Comparison of ENCODE assay signal across 21 cellular contexts in the genomic region with DNA sequence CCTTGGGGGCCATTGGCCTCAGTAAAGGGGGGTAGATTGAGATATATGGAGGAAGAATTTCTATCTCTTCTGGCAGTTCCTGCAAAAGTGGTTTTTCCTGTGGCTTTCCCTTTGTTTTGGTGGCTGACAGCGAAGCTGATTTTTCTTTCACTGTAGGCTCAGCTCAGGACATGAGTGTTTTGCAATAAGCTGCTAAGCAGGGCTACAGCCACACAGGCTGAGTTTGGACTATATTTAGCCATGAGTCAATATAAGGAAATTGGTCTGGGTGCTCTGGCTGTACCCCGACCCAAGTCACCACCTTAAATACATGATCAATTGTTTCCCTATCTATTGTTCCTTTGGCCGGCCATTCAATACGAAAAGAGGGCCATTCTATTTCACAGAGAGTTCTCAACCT.
A peak's percentile ranks its signal among the peaks of the same experiment; 100 is the strongest.
DNase-seq lines count a peak whose midpoint lies in the region; ATAC-seq, FAIRE-seq and TF ChIP-seq lines count a peak whose summit lies in the region.
"Had no signal": no experiment of that assay in that cellular context is flagged by ENCODE, and none has a peak within 500 bp of the region (broad histone marks: within the 10 kb centered on the region; RNA-seq: fewer than 3 reads in every experiment).

No MANE protein-coding gene starts in this region.

- CTCF ChIA-PET in activated CD8-positive, alpha-beta memory T cell treated with anti-CD3 and anti-CD28 coated beads, Interleukin-2, amount 10 ng/mL, durations not matched to agents 7 days and 5 days (lab: Charles Lee): no interaction called here

- peak overlapping the region in 5 of 11 experiments; percentile 15 to 62 (median 37); a peak in 8 of 22 replicates for H3K27ac ChIP-seq in BLaER1 treated with 17β-estradiol and CSF1 and Interleukin-3, amounts not matched to agents 10 nM and 100 nM
- H3K27ac ChIP-seq: breast epithelium, stomach, upper lobe of right lung had no signal

- H3K36me3 Mint-ChIP-seq in activated CD8-positive, alpha-beta memory T cell treated with anti-CD3 and anti-CD28 coated beads, Interleukin-2, amount 10 ng/mL, durations not matched to agents 7 days and 5 days: no peaks in the 10 kb centered on the region
- no peaks in the 10 kb centered on the region for H3K36me3 Mint-ChIP-seq in nephron progenitor cell (ENCODE audit: low read depth)
- H3K36me3 Mint-ChIP-seq: activated naive CD8-positive, alpha-beta T cell; CD4-positive, alpha-beta memory T cell had no signal

- TF ChIP-seq POLR2A in NB4 (IDR thresholded peaks at IDR 0.05; ENCODE audit: extremely low read depth, insufficient read length): no peak

- H4K20me1 ChIP-seq in BLaER1 treated with 17β-estradiol and CSF1 and Interleukin-3, amounts not matched to agents 10 nM and 100 nM: no peaks in the 10 kb centered on the region

- no peaks in the 10 kb centered on the region for H3K4me1 Mint-ChIP-seq in activated CD8-positive, alpha-beta memory T cell treated with anti-CD3 and anti-CD28 coated beads, Interleukin-2, amount 10 ng/mL, durations not matched to agents 7 days and 5 days
- no peaks in the 10 kb centered on the region for H3K4me1 Mint-ChIP-seq in nephron progenitor cell
- H3K4me1 Mint-ChIP-seq: CD4-positive, alpha-beta memory T cell; neural crest cell had no signal

- no peak overlapping the region; a peak in 1 of 20 replicates for H3K4me3 ChIP-seq in BLaER1 treated with 17β-estradiol and CSF1 and Interleukin-3, amounts not matched to agents 10 nM and 100 nM
- H3K4me3 ChIP-seq in NB4 (ENCODE audit: low read depth, low read length) (peak overlapping the region; percentile 41), bronchial epithelial cell (ENCODE audit: low read depth, low read length) (no peak overlapping the region)
- H3K4me3 ChIP-seq: breast epithelium, stomach, upper lobe of right lung had no signal

- peak; percentile 89 for DNase-seq in NB4 (ENCODE audit: low read depth)
- DNase-seq in bronchial epithelial cell (ENCODE audit: low read depth): peak; percentile 37
- peak; percentile 83 for DNase-seq in myocyte (ENCODE audit: low read depth)
- DNase-seq in activated CD8-positive, alpha-beta memory T cell treated with anti-CD3 and anti-CD28 coated beads, Interleukin-2, amount 10 ng/mL, durations not matched to agents 7 days and 5 days: no peak
- DNase-seq in nephron progenitor cell: no peak
- no peak for DNase-seq in AG08395 (ENCODE audit: low spot score)
- DNase-seq: activated T-cell treated with anti-CD3 and anti-CD28 coated beads, Interleukin-2, amount 50 U/mL, for 1 hour; CD4-positive, alpha-beta memory T cell; HFFc6; kidney; mesendoderm; NCI-H1092 treated with DMSO at 0.1 percent for 48 hours; NCI-H526; stomach; upper lobe of right lung had no signal

- H3K27me3 ChIP-seq in BLaER1 treated with 17β-estradiol and CSF1 and Interleukin-3, amounts not matched to agents 10 nM and 100 nM: no peaks in the 10 kb centered on the region
- no peaks in the 10 kb centered on the region for H3K27me3 ChIP-seq in bronchial epithelial cell (ENCODE audit: control insufficient read depth, insufficient read depth, low read length)
- H3K27me3 ChIP-seq: breast epithelium, stomach, upper lobe of right lung had no signal

- H3K27ac Mint-ChIP-seq in activated CD8-positive, alpha-beta memory T cell treated with anti-CD3 and anti-CD28 coated beads, Interleukin-2, amount 10 ng/mL, durations not matched to agents 7 days and 5 days: no peak overlapping the region
- H3K27ac Mint-ChIP-seq in nephron progenitor cell: no peak overlapping the region
- H3K27ac Mint-ChIP-seq: activated naive CD8-positive, alpha-beta T cell; CD4-positive, alpha-beta memory T cell; HFFc6 had no signal

- no peaks in the 10 kb centered on the region for H3K27me3 Mint-ChIP-seq in activated CD8-positive, alpha-beta memory T cell treated with anti-CD3 and anti-CD28 coated beads, Interleukin-2, amount 10 ng/mL, durations not matched to agents 7 days and 5 days
- no peaks in the 10 kb centered on the region for H3K27me3 Mint-ChIP-seq in nephron progenitor cell (ENCODE audit: low read depth, poor library complexity)
- H3K27me3 Mint-ChIP-seq: activated naive CD8-positive, alpha-beta T cell; CD4-positive, alpha-beta memory T cell had no signal

- peaks cover 7% of the 10 kb centered on the region for H3K9me3 Mint-ChIP-seq in activated CD8-positive, alpha-beta memory T cell treated with anti-CD3 and anti-CD28 coated beads, Interleukin-2, amount 10 ng/mL, durations not matched to agents 7 days and 5 days (ENCODE audit: low read depth)
- no peaks in the 10 kb centered on the region for H3K9me3 Mint-ChIP-seq in nephron progenitor cell
- H3K9me3 Mint-ChIP-seq: neural crest cell had no signal

- ATAC-seq in activated CD8-positive, alpha-beta memory T cell treated with anti-CD3 and anti-CD28 coated beads, Interleukin-2, amount 10 ng/mL, durations not matched to agents 7 days and 5 days: no peak
- ATAC-seq in GM21786 (IDR thresholded peaks at IDR 0.05; ENCODE audit: unreplicated experiment): no peak
- ATAC-seq: esophagus mucosa, upper lobe of right lung had no signal

- no peak for FAIRE-seq in bronchial epithelial cell (lab: Jason Lieb, UNC)
- FAIRE-seq: kidney had no signal

- no peak overlapping the region for H3K4me3 Mint-ChIP-seq in activated CD8-positive, alpha-beta memory T cell treated with anti-CD3 and anti-CD28 coated beads, Interleukin-2, amount 10 ng/mL, durations not matched to agents 7 days and 5 days
- no peak overlapping the region for H3K4me3 Mint-ChIP-seq in nephron progenitor cell
- H3K4me3 Mint-ChIP-seq: activated naive CD8-positive, alpha-beta T cell; CD4-positive, alpha-beta memory T cell; HFFc6; neural crest cell had no signal

- H3K4me1 ChIP-seq in BLaER1 treated with 17β-estradiol and CSF1 and Interleukin-3, amounts not matched to agents 10 nM and 100 nM: peaks cover 0 to 37% (median 17%) of the 10 kb centered on the region in 10 experiments; a peak in 13 of 20 replicates
- H3K4me1 ChIP-seq: breast epithelium, stomach, upper lobe of right lung had no signal

- peak overlapping the region in 7 of 11 experiments; percentile 16 to 73 (median 67); a peak in 13 of 22 replicates for H3K4me2 ChIP-seq in BLaER1 treated with 17β-estradiol and CSF1 and Interleukin-3, amounts not matched to agents 10 nM and 100 nM

- H3K36me3 ChIP-seq in BLaER1 treated with 17β-estradiol and CSF1 and Interleukin-3, amounts not matched to agents 10 nM and 100 nM: no peaks in the 10 kb centered on the region
- no peaks in the 10 kb centered on the region for H3K36me3 ChIP-seq in bronchial epithelial cell (ENCODE audit: control insufficient read depth, insufficient read depth, low read length)
- H3K36me3 ChIP-seq: breast epithelium, stomach, upper lobe of right lung had no signal

- peak overlapping the region in 2 of 11 experiments; percentile 6 to 46; a peak in 3 of 22 replicates for H3K9ac ChIP-seq in BLaER1 treated with 17β-estradiol and CSF1 and Interleukin-3, amounts not matched to agents 10 nM and 100 nM

- no peaks in the 10 kb centered on the region for H3K9me3 ChIP-seq in BLaER1 treated with 17β-estradiol and CSF1 and Interleukin-3, amounts not matched to agents 10 nM and 100 nM (replicated peaks in 1 of 11)
- H3K9me3 ChIP-seq: breast epithelium, upper lobe of right lung had no signal

- TF ChIP-seq CTCF in NB4 (IDR thresholded peaks at IDR 0.05; ENCODE audit: low read depth, low read length): no peak
- TF ChIP-seq CTCF in bronchial epithelial cell (IDR thresholded peaks at IDR 0.05; ENCODE audit: insufficient read depth, low read length, severe bottlenecking): no peak
- no peak for TF ChIP-seq CTCF in nephron progenitor cell (IDR thresholded peaks at IDR 0.05)

Comparison
In these comparisons a context has a peak if more than half of its experiments do, and no peak if none do; other contexts are left out.
1. DNase-seq: peak in NB4 (single experiment), bronchial epithelial cell (single experiment) and myocyte (single experiment); none in activated CD8-positive, alpha-beta memory T cell treated with anti-CD3 and anti-CD28 coated beads, Interleukin-2, amount 10 ng/mL, durations not matched to agents 7 days and 5 days (single experiment), nephron progenitor cell (single experiment) and AG08395 (single experiment).